ENCODE assay signal across 14 cellular contexts in genomic region chr6:153059757-153060156, GRCh38.
DNase-seq lines count a peak whose midpoint lies in the region; ATAC-seq and TF ChIP-seq lines count a peak whose summit lies in the region.
"Had no signal": no experiment of that assay in that cellular context is flagged by ENCODE, and none has a peak within 500 bp of the region (broad histone marks: within the 10 kb centered on the region; RNA-seq: fewer than 3 reads in every experiment).

No MANE protein-coding gene starts in this region.

- no peak overlapping the region for H3K4me3 ChIP-seq in AG09309 (ENCODE audit: control insufficient read depth, low read depth, low read length)
- H3K4me3 ChIP-seq: stomach had no signal

- no peak for DNase-seq in AG09309 (ENCODE audit: low read depth)
- DNase-seq in MV-4-11 (lab: John Stamatoyannopoulos, UW) = peak; percentile 46
- DNase-seq in cerebellar cortex (ENCODE audit: low spot score) = peak; percentile 2
- no peak for DNase-seq in T-helper 2 cell
- DNase-seq in NCI-H1048 (lab: John Stamatoyannopoulos, UW) = no peak
- DNase-seq in NCI-H1436 treated with DMSO at 0.1 percent for 48 hours (lab: John Stamatoyannopoulos, UW) = no peak
- DNase-seq: activated CD4-positive, alpha-beta T cell treated with anti-CD3 and anti-CD28 coated beads for 4 hours; activated effector memory CD4-positive, alpha-beta T cell treated with anti-CD3 and anti-CD28 coated beads, Interleukin-2, amount 50 U/mL, for 16 hours; caudate nucleus; NCI-H1105 treated with DMSO at 0.1 percent for 48 hours; nucleus accumbens; stomach had no signal

- ATAC-seq in GM21529 (IDR thresholded peaks at IDR 0.05; ENCODE audit: unreplicated experiment) = no peak

- TF ChIP-seq CTCF in AG09309 (IDR thresholded peaks at IDR 0.05; ENCODE audit: control insufficient read depth, insufficient read depth, low read depth, low read length, missing control alignments) (peak; percentile 28), GM12873 (IDR thresholded peaks at IDR 0.05; ENCODE audit: insufficient read depth, low read depth, low read length, missing control alignments) (peak; percentile 10)

Comparison
In these comparisons a context has a peak if more than half of its experiments do, and no peak if none do; other contexts are left out.
1. DNase-seq: peak in MV-4-11 (single experiment) and cerebellar cortex (single experiment); none in AG09309 (single experiment), T-helper 2 cell (0 of 5), NCI-H1048 (single experiment) and NCI-H1436 treated with DMSO at 0.1 percent for 48 hours (single experiment).